23 cellular contexts compared by ENCODE assay signal in the genomic region with DNA sequence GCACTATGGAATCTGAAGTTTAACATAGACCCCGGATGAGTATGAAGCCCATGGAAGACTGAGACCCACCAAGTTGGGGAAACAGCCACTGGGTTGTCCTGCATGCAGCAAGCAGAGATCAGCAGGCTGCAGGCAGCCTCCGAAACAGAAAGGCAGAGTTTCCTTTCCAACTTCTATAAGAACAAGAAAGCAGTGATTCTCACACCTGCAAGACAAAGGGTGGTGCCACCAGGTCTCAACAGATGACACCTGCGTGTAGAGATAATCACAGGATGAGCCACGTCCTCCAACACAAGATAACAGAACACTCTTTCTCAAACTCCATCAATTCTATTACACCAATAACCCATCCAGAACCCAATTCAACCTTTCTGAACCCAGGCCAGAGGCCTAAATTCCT.
DNase-seq lines count a peak whose midpoint lies in the region; ATAC-seq, FAIRE-seq and TF ChIP-seq lines count a peak whose summit lies in the region.
"Had no signal": no experiment of that assay in that cellular context is flagged by ENCODE, and none has a peak within 500 bp of the region (broad histone marks: within the 10 kb centered on the region; RNA-seq: fewer than 3 reads in every experiment).

No MANE protein-coding gene starts in this region.

- H3K36me3 ChIP-seq in CD4-positive, CD25-positive, alpha-beta regulatory T cell (ENCODE audit: control insufficient read depth, insufficient read depth, low read length), result no peaks in the 10 kb centered on the region
- H3K36me3 ChIP-seq: neutrophil had no signal

- H3K9me3 Mint-ChIP-seq in CD4-positive, CD25-positive, alpha-beta regulatory T cell, result peaks cover 0 to 15% (median 4%) of the 10 kb centered on the region in 7 donors
- H3K9me3 Mint-ChIP-seq in activated naive CD8-positive, alpha-beta T cell treated with anti-CD3 and anti-CD28 coated beads, Interleukin-2, amount 50 U/mL, for 24 hours, result peaks cover 29% of the 10 kb centered on the region

- FAIRE-seq in GM12892 (lab: Jason Lieb, UNC), result peak; percentile 88
- FAIRE-seq: K562, TTC549 had no signal

- peak overlapping the region; percentile 59 for H3K27ac ChIP-seq in CD4-positive, CD25-positive, alpha-beta regulatory T cell (ENCODE audit: insufficient read depth, low read length, poor library complexity, severe bottlenecking)
- H3K27ac ChIP-seq: neutrophil had no signal

- peak in 2 of 3 donors; percentile 41 to 83 for DNase-seq in CD4-positive, CD25-positive, alpha-beta regulatory T cell
- DNase-seq in GM12892 (ENCODE audit: insufficient read length), result no peak
- DNase-seq in activated naive CD8-positive, alpha-beta T cell treated with anti-CD3 and anti-CD28 coated beads, Interleukin-2, amount 50 U/mL, for 24 hours, result no peak
- no peak for DNase-seq in pons (ENCODE audit: low spot score)
- DNase-seq in AML-193 (lab: John Stamatoyannopoulos, UW), result no peak
- DNase-seq in NAMALWA (ENCODE audit: low spot score), result no peak
- DNase-seq: activated CD4-positive, alpha-beta T cell treated with anti-CD3 and anti-CD28 coated beads, Interleukin-2, amount 50 U/mL, for 4 hours; activated T-cell treated with anti-CD3 and anti-CD28 coated beads, Interleukin-2, amount 50 U/mL, for 4 hours; amniotic stem cell; central memory CD4-positive, alpha-beta T cell; COR-L47; EL; midbrain; MV-4-11; NCI-H2029; NCI-H446 treated with DMSO at 0.1 percent for 48 hours; retina had no signal

- H3K4me3 ChIP-seq in CD4-positive, CD25-positive, alpha-beta regulatory T cell (ENCODE audit: low read depth, low read length), result no peak overlapping the region
- H3K4me3 ChIP-seq: K562 had no signal

- TF ChIP-seq POLR2A in GM12892 (IDR thresholded peaks at IDR 0.05; ENCODE audit: low read depth, low read length), result no peak

- peak overlapping the region; percentile 96 to 100 (median 98) for H3K27ac Mint-ChIP-seq in CD4-positive, CD25-positive, alpha-beta regulatory T cell
- H3K27ac Mint-ChIP-seq in activated naive CD8-positive, alpha-beta T cell treated with anti-CD3 and anti-CD28 coated beads, Interleukin-2, amount 50 U/mL, for 24 hours, result peak overlapping the region; percentile 38

- H3K4me1 Mint-ChIP-seq in CD4-positive, CD25-positive, alpha-beta regulatory T cell, result peaks cover 51 to 90% (median 71%) of the 10 kb centered on the region in 4 donors
- peaks cover 59% of the 10 kb centered on the region for H3K4me1 Mint-ChIP-seq in activated naive CD8-positive, alpha-beta T cell treated with anti-CD3 and anti-CD28 coated beads, Interleukin-2, amount 50 U/mL, for 24 hours

- H3K36me3 Mint-ChIP-seq in CD4-positive, CD25-positive, alpha-beta regulatory T cell, result peaks cover 10% of the 10 kb centered on the region
- peaks cover 18% of the 10 kb centered on the region for H3K36me3 Mint-ChIP-seq in activated naive CD8-positive, alpha-beta T cell treated with anti-CD3 and anti-CD28 coated beads, Interleukin-2, amount 50 U/mL, for 24 hours (ENCODE audit: low read depth)

- peaks cover 61% of the 10 kb centered on the region for H3K4me1 ChIP-seq in CD4-positive, CD25-positive, alpha-beta regulatory T cell (ENCODE audit: control insufficient read depth, insufficient read depth, low read length, poor library complexity, severe bottlenecking)

- H3K27me3 ChIP-seq in CD4-positive, CD25-positive, alpha-beta regulatory T cell (ENCODE audit: control insufficient read depth, insufficient read depth, low read length), result no peaks in the 10 kb centered on the region
- H3K27me3 ChIP-seq: neutrophil had no signal

- no peaks in the 10 kb centered on the region for H3K9me3 ChIP-seq in CD4-positive, CD25-positive, alpha-beta regulatory T cell (ENCODE audit: control insufficient read depth in 2 of 2, low read length in 2 of 2)
- H3K9me3 ChIP-seq: neutrophil had no signal

- H3K27me3 Mint-ChIP-seq in CD4-positive, CD25-positive, alpha-beta regulatory T cell, result no peaks in the 10 kb centered on the region
- no peaks in the 10 kb centered on the region for H3K27me3 Mint-ChIP-seq in activated naive CD8-positive, alpha-beta T cell treated with anti-CD3 and anti-CD28 coated beads, Interleukin-2, amount 50 U/mL, for 24 hours

- no peak for ATAC-seq in CD4-positive, CD25-positive, alpha-beta regulatory T cell (ENCODE audit: low read depth in 2 of 2)
- ATAC-seq in HG02870 (IDR thresholded peaks at IDR 0.05; ENCODE audit: unreplicated experiment), result peak; percentile 36
- no peak for ATAC-seq in activated naive CD8-positive, alpha-beta T cell treated with anti-CD3 and anti-CD28 coated beads, Interleukin-2, amount 50 U/mL, for 24 hours
- no peak for ATAC-seq in HG02759 (IDR thresholded peaks at IDR 0.05; ENCODE audit: unreplicated experiment)
- ATAC-seq: activated T-cell treated with anti-CD3 and anti-CD28 coated beads, Interleukin-2, amount 50 U/mL, for 4 hours; esophagus mucosa; K562 had no signal

- H3K4me3 Mint-ChIP-seq in CD4-positive, CD25-positive, alpha-beta regulatory T cell, result peak overlapping the region in 3 of 4 donors; percentile 39 to 75 (median 72)
- no peak overlapping the region for H3K4me3 Mint-ChIP-seq in activated naive CD8-positive, alpha-beta T cell treated with anti-CD3 and anti-CD28 coated beads, Interleukin-2, amount 50 U/mL, for 24 hours
- H3K4me3 Mint-ChIP-seq: activated T-cell treated with anti-CD3 and anti-CD28 coated beads, Interleukin-2, amount 50 U/mL, for 4 hours had no signal

Comparison
In these comparisons a context has a peak if more than half of its experiments do, and no peak if none do; other contexts are left out.
1. DNase-seq: peak in CD4-positive, CD25-positive, alpha-beta regulatory T cell (2 of 3); none in GM12892 (single experiment), activated naive CD8-positive, alpha-beta T cell treated with anti-CD3 and anti-CD28 coated beads, Interleukin-2, amount 50 U/mL, for 24 hours (single experiment), pons (single experiment), AML-193 (0 of 2) and NAMALWA (single experiment).